ENCODE assay signal across 10 cellular contexts in the genomic region with DNA sequence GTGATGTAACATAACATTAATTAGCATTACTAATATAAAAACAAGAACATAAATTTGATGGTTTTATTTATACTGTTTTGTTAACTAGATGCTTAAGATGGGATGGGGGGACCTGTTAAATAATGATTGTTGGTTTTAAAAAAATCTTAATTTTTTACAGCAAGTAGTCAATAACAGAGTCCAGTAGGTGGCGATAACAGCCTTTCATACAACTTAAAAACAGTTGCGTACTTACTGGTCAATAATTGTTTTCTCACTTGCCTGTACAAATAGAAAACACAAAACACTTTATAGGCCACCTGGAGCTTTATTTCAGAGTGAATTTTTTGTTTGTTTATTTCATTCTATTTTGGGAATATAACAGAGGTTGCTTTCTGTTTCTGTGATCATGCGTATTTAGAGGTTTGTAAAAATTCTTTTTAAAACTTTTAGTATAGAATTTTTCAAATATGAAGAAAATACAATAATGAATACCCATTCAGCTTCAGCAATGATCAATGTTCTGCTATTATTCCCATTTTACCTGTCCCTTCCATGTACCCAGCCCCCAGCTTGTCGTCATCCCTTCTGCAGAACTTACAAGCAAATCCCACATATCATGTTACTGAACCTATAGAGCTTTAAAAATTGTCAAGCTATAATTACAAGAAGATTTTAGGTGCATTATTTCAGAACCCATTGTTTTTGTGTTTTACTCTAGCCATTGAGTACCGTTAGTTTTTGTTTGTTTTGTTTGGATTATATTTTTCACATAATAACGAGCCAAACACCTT.
DNase-seq lines count a peak whose midpoint lies in the region; ATAC-seq and TF ChIP-seq lines count a peak whose summit lies in the region.
"Had no signal": no experiment of that assay in that cellular context is flagged by ENCODE, and none has a peak within 500 bp of the region (broad histone marks: within the 10 kb centered on the region; RNA-seq: fewer than 3 reads in every experiment).

No MANE protein-coding gene starts in this region.

- H3K4me3 Mint-ChIP-seq in stimulated activated memory B cell treated with anti-CD40 and anti-IgM and Interleukin-4, amounts not matched to agents 10 μg/mL and 1 μg/mL and 100 μg/mL, for 72 hours: no peak overlapping the region
- H3K4me3 Mint-ChIP-seq: stimulated activated naive CD8-positive, alpha-beta T cell treated with anti-CD3 and anti-CD28 coated beads, Interleukin-15, Interleukin-2, amounts not matched to agents 100 ng/mL and 50 ng/mL, for 24 hours had no signal

- H3K4me3 ChIP-seq in LNCaP clone FGC (ENCODE audit: low read depth, low read length): no peak overlapping the region
- H3K4me3 ChIP-seq: BLaER1 had no signal

- DNase-seq in NCI-H187 (lab: John Stamatoyannopoulos, UW): peak; percentile 24 to 31
- DNase-seq in NCI-H187 treated with DMSO at 0.1 percent for 48 hours (lab: John Stamatoyannopoulos, UW): no peak
- DNase-seq in LNCaP clone FGC (ENCODE audit: low read depth): peak; percentile 71
- peak; percentile 30 for DNase-seq in RPMI7951 (ENCODE audit: low read depth)
- DNase-seq in erythroblast (lab: John Stamatoyannopoulos, UW): peak; percentile 60 to 74
- DNase-seq in non-pigmented ciliary epithelial cell (ENCODE audit: low read depth): peak; percentile 20

- H3K4me1 Mint-ChIP-seq in stimulated activated memory B cell treated with anti-CD40 and anti-IgM and Interleukin-4, amounts not matched to agents 10 μg/mL and 1 μg/mL and 100 μg/mL, for 72 hours: no peaks in the 10 kb centered on the region

- H3K27ac Mint-ChIP-seq in stimulated activated memory B cell treated with anti-CD40 and anti-IgM and Interleukin-4, amounts not matched to agents 10 μg/mL and 1 μg/mL and 100 μg/mL, for 72 hours: no peak overlapping the region
- H3K27ac Mint-ChIP-seq: stimulated activated naive CD8-positive, alpha-beta T cell treated with anti-CD3 and anti-CD28 coated beads, Interleukin-15, Interleukin-2, amounts not matched to agents 100 ng/mL and 50 ng/mL, for 24 hours had no signal

- H3K27me3 Mint-ChIP-seq in stimulated activated memory B cell treated with anti-CD40 and anti-IgM and Interleukin-4, amounts not matched to agents 10 μg/mL and 1 μg/mL and 100 μg/mL, for 72 hours: no peaks in the 10 kb centered on the region
- H3K27me3 Mint-ChIP-seq: stimulated activated naive CD8-positive, alpha-beta T cell treated with anti-CD3 and anti-CD28 coated beads, Interleukin-15, Interleukin-2, amounts not matched to agents 100 ng/mL and 50 ng/mL, for 24 hours had no signal

- TF ChIP-seq POLR2A in erythroblast (IDR thresholded peaks at IDR 0.05; ENCODE audit: low read length): no peak

- TF ChIP-seq CTCF in LNCaP clone FGC (IDR thresholded peaks at IDR 0.05; ENCODE audit: control insufficient read depth, extremely low read depth, insufficient read depth): peak; percentile 64

- H3K36me3 Mint-ChIP-seq in stimulated activated memory B cell treated with anti-CD40 and anti-IgM and Interleukin-4, amounts not matched to agents 10 μg/mL and 1 μg/mL and 100 μg/mL, for 72 hours: peaks cover 2% of the 10 kb centered on the region

- no peaks in the 10 kb centered on the region for H3K9me3 Mint-ChIP-seq in stimulated activated memory B cell treated with anti-CD40 and anti-IgM and Interleukin-4, amounts not matched to agents 10 μg/mL and 1 μg/mL and 100 μg/mL, for 72 hours
- H3K9me3 Mint-ChIP-seq: stimulated activated naive CD8-positive, alpha-beta T cell treated with anti-CD3 and anti-CD28 coated beads, Interleukin-15, Interleukin-2, amounts not matched to agents 100 ng/mL and 50 ng/mL, for 24 hours had no signal

- ATAC-seq in stimulated activated memory B cell treated with anti-CD40 and anti-IgM and Interleukin-4, amounts not matched to agents 10 μg/mL and 1 μg/mL and 100 μg/mL, for 72 hours: no peak
- no peak for ATAC-seq in HG03521 (IDR thresholded peaks at IDR 0.05; ENCODE audit: unreplicated experiment)
